ENCODE assay signal across 8 cellular contexts in the genomic region with DNA sequence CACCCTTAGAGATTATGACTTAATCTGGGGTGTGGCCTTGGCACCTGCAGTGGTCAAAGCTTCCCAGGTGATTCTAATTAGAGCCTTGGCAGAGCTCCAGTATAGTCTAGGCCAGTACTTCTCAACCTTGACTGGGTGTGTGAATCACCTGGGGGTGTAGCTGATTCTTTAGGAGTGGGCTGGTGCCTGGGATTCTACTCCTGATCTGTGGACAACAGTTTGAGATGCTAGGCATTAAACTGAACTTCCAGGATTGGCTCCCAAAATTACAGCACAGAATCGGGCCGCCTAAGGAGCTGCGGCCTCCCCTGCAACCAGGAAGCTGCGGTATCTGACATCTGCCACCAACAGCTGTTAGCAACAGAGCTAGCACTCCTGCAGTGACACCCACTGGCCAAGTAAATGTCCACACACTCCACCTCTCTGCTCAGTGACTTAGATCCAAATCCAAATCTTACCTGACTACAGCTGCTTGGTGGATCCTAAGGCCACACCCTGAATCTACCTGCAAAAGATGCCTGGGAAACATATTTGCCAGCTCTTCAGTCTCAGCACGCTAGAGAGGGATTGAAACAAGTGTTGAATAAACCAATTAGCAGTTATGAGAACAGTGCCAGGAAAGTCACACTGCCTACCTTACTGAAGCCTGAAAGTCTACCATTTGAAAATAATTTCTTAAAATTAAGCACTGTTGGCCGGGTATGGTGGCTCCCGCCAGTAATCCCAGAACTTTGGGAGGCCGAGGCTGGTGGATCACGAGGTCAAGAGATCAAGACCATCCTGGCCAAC.
A peak's percentile ranks its signal among the peaks of the same experiment; 100 is the strongest.
DNase-seq lines count a peak whose midpoint lies in the region; ATAC-seq and TF ChIP-seq lines count a peak whose summit lies in the region.

No MANE protein-coding gene starts in this region.

- H3K36me3 Mint-ChIP-seq in T-helper 2 cell treated with Interferon-gamma antibody and Interleukin-4, amounts not matched to agents 5 μg/mL and 100 μg/mL, for 36 hours (ENCODE audit: low read depth): no peaks in the 10 kb centered on the region
- no peaks in the 10 kb centered on the region for H3K36me3 Mint-ChIP-seq in progenitor cell of endocrine pancreas (ENCODE audit: insufficient read depth)

- H3K4me1 Mint-ChIP-seq in T-helper 2 cell treated with Interferon-gamma antibody and Interleukin-4, amounts not matched to agents 5 μg/mL and 100 μg/mL, for 36 hours (ENCODE audit: low read depth): peaks cover 4% of the 10 kb centered on the region
- H3K4me1 Mint-ChIP-seq in progenitor cell of endocrine pancreas (ENCODE audit: low read depth): peaks cover 2% of the 10 kb centered on the region

- DNase-seq in AG09309 (ENCODE audit: low read depth): no peak
- DNase-seq in NCI-H1694 treated with DMSO at 0.1 percent for 48 hours (lab: John Stamatoyannopoulos, UW): peak; percentile 83
- peak; percentile 37 for DNase-seq in T-helper 2 cell treated with Interferon-gamma antibody and Interleukin-4, amounts not matched to agents 5 μg/mL and 100 μg/mL, for 36 hours (ENCODE audit: low spot score)
- peak; percentile 27 for DNase-seq in germinal center (ENCODE audit: low spot score)
- DNase-seq in progenitor cell of endocrine pancreas (ENCODE audit: low spot score, unreplicated experiment): no peak
- DNase-seq in EL: no peak

- TF ChIP-seq CTCF in AG09309 (IDR thresholded peaks at IDR 0.05; ENCODE audit: control insufficient read depth, insufficient read depth, low read depth, low read length, missing control alignments): peak; percentile 37
- peak; percentile 64 for TF ChIP-seq CTCF in progenitor cell of endocrine pancreas (IDR thresholded peaks at IDR 0.05; ENCODE audit: unreplicated experiment)

- peaks cover 16% of the 10 kb centered on the region for H3K27me3 Mint-ChIP-seq in T-helper 2 cell treated with Interferon-gamma antibody and Interleukin-4, amounts not matched to agents 5 μg/mL and 100 μg/mL, for 36 hours (ENCODE audit: low read depth)
- H3K27me3 Mint-ChIP-seq in progenitor cell of endocrine pancreas: peaks cover 3% of the 10 kb centered on the region

- H3K4me3 ChIP-seq in AG09309 (ENCODE audit: control insufficient read depth, low read depth, low read length): no peak overlapping the region

- no peaks in the 10 kb centered on the region for H3K9me3 Mint-ChIP-seq in T-helper 2 cell treated with Interferon-gamma antibody and Interleukin-4, amounts not matched to agents 5 μg/mL and 100 μg/mL, for 36 hours
- no peaks in the 10 kb centered on the region for H3K9me3 Mint-ChIP-seq in progenitor cell of endocrine pancreas (ENCODE audit: low read depth)

- no peak overlapping the region for H3K27ac Mint-ChIP-seq in T-helper 2 cell treated with Interferon-gamma antibody and Interleukin-4, amounts not matched to agents 5 μg/mL and 100 μg/mL, for 36 hours
- H3K27ac Mint-ChIP-seq in progenitor cell of endocrine pancreas: no peak overlapping the region

- ATAC-seq in GM18502 (IDR thresholded peaks at IDR 0.05; ENCODE audit: poor library complexity, unreplicated experiment) (peak; percentile 86), HG02884 (IDR thresholded peaks at IDR 0.05; ENCODE audit: unreplicated experiment) (peak; percentile 87)

- H3K4me3 Mint-ChIP-seq in T-helper 2 cell treated with Interferon-gamma antibody and Interleukin-4, amounts not matched to agents 5 μg/mL and 100 μg/mL, for 36 hours: no peak overlapping the region
- no peak overlapping the region for H3K4me3 Mint-ChIP-seq in progenitor cell of endocrine pancreas (ENCODE audit: low read depth)

Comparison
In these comparisons a context has a peak if more than half of its experiments do, and no peak if none do; other contexts are left out.
1. DNase-seq: peak in NCI-H1694 treated with DMSO at 0.1 percent for 48 hours (single experiment), T-helper 2 cell treated with Interferon-gamma antibody and Interleukin-4, amounts not matched to agents 5 μg/mL and 100 μg/mL, for 36 hours (single experiment) and germinal center (single experiment); none in AG09309 (single experiment), progenitor cell of endocrine pancreas (single experiment) and EL (single experiment).